Comparison of ENCODE assay signal across 9 cellular contexts in genomic region chr5:83097582-83098265, GRCh38. TPM values are rescaled to one million over a fixed set of nuclear protein-coding genes. Genes with fewer than 3 reads are reported as not detected.
A peak's percentile ranks its signal among the peaks of the same experiment; 100 is the strongest.
DNase-seq lines count a peak whose midpoint lies in the region; ATAC-seq, FAIRE-seq and TF ChIP-seq lines count a peak whose summit lies in the region.
"Had no signal": no experiment of that assay in that cellular context is flagged by ENCODE, and none has a peak within 500 bp of the region (broad histone marks: within the 10 kb centered on the region; RNA-seq: fewer than 3 reads in every experiment).

No MANE protein-coding gene starts in this region.

- no peak for ATAC-seq in A549
- peak; percentile 71 for ATAC-seq in GM21390 (IDR thresholded peaks at IDR 0.05; ENCODE audit: unreplicated experiment)
- peak; percentile 37; the same call in 2 of the 3 replicates for ATAC-seq in RWPE2 (ENCODE audit: low read depth)
- ATAC-seq in HG02610 (IDR thresholded peaks at IDR 0.05; ENCODE audit: unreplicated experiment) = no peak

- H3K4me2 ChIP-seq in A549 = peak overlapping the region; percentile 22; the same call in 2 of the 3 replicates

- POLR2A ChIA-PET in A549 (lab: Yijun Ruan, JAX) = no interaction called here

- H3K4me3 ChIP-seq in A549 (no peak overlapping the region), RWPE2 (ENCODE audit: severe bottlenecking) (no peak overlapping the region), foreskin fibroblast (ENCODE audit: low read depth in 1 of 2, low read length in 2 of 2) (no peak overlapping the region), prostate gland (no peak overlapping the region)

- H3K36me3 ChIP-seq in RWPE2 (ENCODE audit: low read depth) (no peaks in the 10 kb centered on the region), prostate gland (no peaks in the 10 kb centered on the region)

- H3K4me1 ChIP-seq in A549 (peaks cover 35% of the 10 kb centered on the region), RWPE2 (ENCODE audit: insufficient read depth, poor library complexity, severe bottlenecking) (peaks cover 43% of the 10 kb centered on the region), prostate gland (replicated peaks) (no peaks in the 10 kb centered on the region)

- no peak for FAIRE-seq in A549 (lab: Jason Lieb, UNC)

- H3K27me3 ChIP-seq in RWPE2 (ENCODE audit: insufficient read depth, poor library complexity, severe bottlenecking) (no peaks in the 10 kb centered on the region), prostate gland (replicated peaks; ENCODE audit: insufficient read depth) (no peaks in the 10 kb centered on the region)

- DNase-seq in A549 (ENCODE audit: low read depth in 1 of 2, low spot score in 1 of 2) (no peak), RWPE2 (ENCODE audit: low spot score) (no peak), foreskin fibroblast (peak; percentile 48 to 76), prostate gland (ENCODE audit: low spot score) (no peak)
- no peak for DNase-seq in stimulated activated CD4-positive, alpha-beta T cell treated with anti-CD3 and anti-CD28 coated beads, Interleukin-2, amount 100 ng/mL, for 48 hours
- no peak for DNase-seq in activated CD4-positive, CD25-positive, alpha-beta regulatory T cell (lab: John Stamatoyannopoulos, UW)
- DNase-seq: activated B cell treated with CpG ODN at 0.5 μM for 24 hours had no signal

- peaks cover 4% of the 10 kb centered on the region; the same call in 1 of the 3 replicates for H3K9me3 ChIP-seq in A549
- H3K9me3 ChIP-seq in RWPE2 (ENCODE audit: severe bottlenecking) = peaks cover 10% of the 10 kb centered on the region
- no peaks in the 10 kb centered on the region for H3K9me3 ChIP-seq in prostate gland

- TF ChIP-seq RAD21 in A549 (conservative IDR thresholded peaks at IDR 0.05 in 1 of 2, IDR thresholded peaks at IDR 0.05 in 1 of 2) = no peak

- H3K27ac ChIP-seq in A549 (no peak overlapping the region), RWPE2 (ENCODE audit: poor library complexity, severe bottlenecking) (peak overlapping the region; percentile 38), prostate gland (no peak overlapping the region)

- WGBS in A549 (ENCODE audit: missing lambda C conversion rate) = 91% methylated on average over 2 of the region's 2 CpGs
- 89% methylated on average over 2 of the region's 2 CpGs for WGBS in prostate gland

- TF ChIP-seq CTCF in A549 (IDR thresholded peaks at IDR 0.05) (no peak), RWPE2 (IDR thresholded peaks at IDR 0.05; ENCODE audit: poor library complexity, severe bottlenecking) (no peak), foreskin fibroblast (IDR thresholded peaks at IDR 0.05; ENCODE audit: low read depth, low read length) (no peak), prostate gland (IDR thresholded peaks at IDR 0.05) (no peak)

- no peak for TF ChIP-seq POLR2A in A549 (IDR thresholded peaks at IDR 0.05; ENCODE audit: low read length)
- TF ChIP-seq POLR2A in prostate gland (IDR thresholded peaks at IDR 0.05) = no peak

- intact Hi-C loops in prostate gland (cut with DNase I) = no loop called here

- CTCF ChIA-PET in A549 (lab: Yijun Ruan, JAX) = no interaction called here

- TF ChIP-seq EP300 in A549 (IDR thresholded peaks at IDR 0.05) = no peak

TF ChIP-seq in A549, 52 proteins besides CTCF, POLR2A, EP300 and RAD21:
- TF ChIP-seq CHD4 (IDR thresholded peaks at IDR 0.05; ENCODE audit: borderline replicate concordance) = no peak
- no peak for TF ChIP-seq HEYL (CRISPR knock-in tag; IDR thresholded peaks at IDR 0.05)
- no peak for TF ChIP-seq NPAS2 (CRISPR knock-in tag; IDR thresholded peaks at IDR 0.05; ENCODE audit: borderline replicate concordance)
- TF ChIP-seq RFX5 (IDR thresholded peaks at IDR 0.05) = no peak
- TF ChIP-seq HOXB13 (CRISPR knock-in tag; IDR thresholded peaks at IDR 0.05; ENCODE audit: low read depth) = no peak
- TF ChIP-seq FOSL2 (IDR thresholded peaks at IDR 0.05) = no peak
- no peak for TF ChIP-seq FOSL2 (CRISPR knock-in tag; IDR thresholded peaks at IDR 0.05)
- TF ChIP-seq PHF8 (IDR thresholded peaks at IDR 0.05; ENCODE audit: borderline replicate concordance, low read depth) = no peak
- no peak for TF ChIP-seq PBX3 (IDR thresholded peaks at IDR 0.05)
- TF ChIP-seq RNF2 (IDR thresholded peaks at IDR 0.05; ENCODE audit: borderline replicate concordance, low read depth) = no peak
- TF ChIP-seq CHD2 (IDR thresholded peaks at IDR 0.05; ENCODE audit: low read length, partially characterized antibody) = no peak
- no peak for TF ChIP-seq MAX (IDR thresholded peaks at IDR 0.05)
- TF ChIP-seq HOXB5 (CRISPR knock-in tag; IDR thresholded peaks at IDR 0.05) = no peak
- TF ChIP-seq NFE2L2 (conservative IDR thresholded peaks at IDR 0.05; ENCODE audit: low read length) = no peak
- no peak for TF ChIP-seq ELK1 (IDR thresholded peaks at IDR 0.05; ENCODE audit: low read depth, low read length)
- TF ChIP-seq ATOH8 (CRISPR knock-in tag; IDR thresholded peaks at IDR 0.05; ENCODE audit: low read depth) = no peak
- no peak for TF ChIP-seq NR3C1 (IDR thresholded peaks at IDR 0.05)
- no peak for TF ChIP-seq E2F6 (IDR thresholded peaks at IDR 0.05; ENCODE audit: borderline replicate concordance, low read depth)
- no peak for TF ChIP-seq KDM5A (IDR thresholded peaks at IDR 0.05)
- no peak for TF ChIP-seq GATA3 (IDR thresholded peaks at IDR 0.05; ENCODE audit: borderline replicate concordance)
- TF ChIP-seq ZSCAN20 (CRISPR knock-in tag; IDR thresholded peaks at IDR 0.05) = no peak

RNA-seq across cellular contexts. Expression of gene XRCC4, which starts 20.4 kb away (rescaled TPM):
- 10.8 and 14.3 TPM in 2 replicates for polyA plus RNA-seq in A549 (2011; rRNA removed)
- 2.3 and 2.9 TPM in 2 replicates for polyA plus RNA-seq in A549 (2012; cell fraction: cytosol; rRNA removed)
- 0.74 and 1.1 TPM in 2 replicates for polyA plus RNA-seq in A549 (2012; cell fraction: nucleus; rRNA removed)
- polyA plus RNA-seq in A549 (2017; fragmentation: RNase III; extraction: RNeasy Plus Mini Kit Qiagen cat#74134 plus additional on column Dnase treatment) = 14.8 to 16.1 TPM (median 15.5 TPM) in 3 replicates
- polyA minus RNA-seq in A549 (2011; rRNA and poly(A)+ RNA removed) = 2.1 and 2.2 TPM in 2 replicates
- total RNA-seq in prostate gland = 10 to 100 TPM in 1 of 2 donors, 1 to 10 TPM in 1; 7.3 to 11.4 TPM

RNA-seq across cellular contexts. Expression of gene TMEM167A, which starts 20.5 kb away (rescaled TPM):
- polyA plus RNA-seq in A549 (2011; rRNA removed) = 97.6 and 136 TPM in 2 replicates
- polyA plus RNA-seq in A549 (2012; cell fraction: cytosol; rRNA removed) = 15.4 and 16.6 TPM in 2 replicates
- 3.9 and 7.4 TPM in 2 replicates for polyA plus RNA-seq in A549 (2012; cell fraction: nucleus; rRNA removed)
- polyA plus RNA-seq in A549 (2017; fragmentation: RNase III; extraction: RNeasy Plus Mini Kit Qiagen cat#74134 plus additional on column Dnase treatment) = 48.3 to 56.2 TPM (median 55.9 TPM) in 3 replicates
- polyA minus RNA-seq in A549 (2011; rRNA and poly(A)+ RNA removed) = 14.0 and 18.1 TPM in 2 replicates
- 10 to 100 TPM; 30.8 to 44.9 TPM for total RNA-seq in prostate gland

Comparison
In these comparisons a context has a peak if more than half of its experiments do, and no peak if none do; other contexts are left out.
1. ATAC-seq: peak in GM21390 (single experiment) and RWPE2 (single experiment); none in A549 (0 of 2) and HG02610 (single experiment).
2. DNase-seq: peak in foreskin fibroblast (2 of 2); none in A549 (0 of 2), RWPE2 (single experiment), stimulated activated CD4-positive, alpha-beta T cell treated with anti-CD3 and anti-CD28 coated beads, Interleukin-2, amount 100 ng/mL, for 48 hours (0 of 2), prostate gland (single experiment) and activated CD4-positive, CD25-positive, alpha-beta regulatory T cell (0 of 4).